In the genomic region with DNA sequence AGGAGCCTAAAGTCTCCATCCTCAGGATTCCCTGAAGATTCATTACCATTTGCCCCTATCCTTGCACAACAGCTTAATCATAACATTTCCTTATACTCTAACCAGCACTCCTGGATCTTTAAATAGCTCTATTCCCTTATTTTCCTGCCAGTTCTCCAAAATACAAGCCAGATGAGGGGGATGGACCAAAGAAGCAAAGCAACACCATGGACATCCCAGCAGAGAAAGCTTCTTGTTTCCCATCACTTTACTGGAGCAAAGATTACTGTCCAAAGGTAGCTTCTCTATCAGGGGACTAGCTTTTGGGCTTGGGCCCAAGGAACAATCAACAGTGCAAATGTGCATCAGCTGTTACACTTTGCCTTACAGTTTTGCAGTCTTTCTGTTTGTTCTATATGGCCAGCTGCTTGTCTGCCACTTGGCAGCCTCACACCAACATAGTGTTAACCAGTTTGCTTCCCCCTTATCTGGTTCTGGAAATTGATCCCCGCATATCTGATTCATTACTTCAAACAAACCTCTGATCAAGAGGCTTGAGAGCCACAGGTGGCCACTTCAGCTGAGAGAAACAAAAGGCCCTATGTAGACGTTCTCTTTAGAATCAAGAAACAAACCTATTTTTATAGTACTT, we compare ENCODE assay signal across 18 cellular contexts.
A peak's percentile ranks its signal among the peaks of the same experiment; 100 is the strongest.
DNase-seq lines count a peak whose midpoint lies in the region; ATAC-seq, FAIRE-seq and TF ChIP-seq lines count a peak whose summit lies in the region.
"Had no signal": no experiment of that assay in that cellular context is flagged by ENCODE, and none has a peak within 500 bp of the region (broad histone marks: within the 10 kb centered on the region; RNA-seq: fewer than 3 reads in every experiment).

No MANE protein-coding gene starts in this region.

- no peak for TF ChIP-seq CTCF in gastroesophageal sphincter (IDR thresholded peaks at IDR 0.05)

- H3K27me3 ChIP-seq in small intestine (ENCODE audit: control insufficient read depth in 2 of 2, insufficient read depth in 2 of 2, low read length in 2 of 2) (no peaks in the 10 kb centered on the region), gastroesophageal sphincter (no peaks in the 10 kb centered on the region)
- H3K27me3 ChIP-seq: BE2C had no signal

- DNase-seq in NCI-H748 (lab: John Stamatoyannopoulos, UW; ENCODE audit: unreplicated experiment) (peak; percentile 85), NCI-H748 treated with DMSO at 0.1 percent for 48 hours (lab: John Stamatoyannopoulos, UW) (no peak), NCI-H2029 (lab: John Stamatoyannopoulos, UW) (peak; percentile 11), fibroblast of gingiva (ENCODE audit: low read depth) (peak; percentile 37), small intestine (peak; percentile 25), D341Med (ENCODE audit: low spot score) (no peak)
- DNase-seq in activated T-cell treated with anti-CD3 and anti-CD28 coated beads, Interleukin-2, amount 50 U/mL, for 24 hours = no peak
- DNase-seq: BE2C; CD4-positive, CD25-positive, alpha-beta regulatory T cell; DMS79 treated with DMSO at 0.1 percent for 48 hours; NCI-H1092 treated with DMSO at 0.1 percent for 48 hours; NCI-H1694; NCI-H446 treated with DMSO at 0.1 percent for 48 hours; NCI-H69; SHP77 had no signal

- H3K27ac Mint-ChIP-seq in activated T-cell treated with anti-CD3 and anti-CD28 coated beads, Interleukin-2, amount 50 U/mL, for 24 hours = no peak overlapping the region
- H3K27ac Mint-ChIP-seq: CD4-positive, CD25-positive, alpha-beta regulatory T cell had no signal

- peaks cover 22% of the 10 kb centered on the region for H3K9me3 Mint-ChIP-seq in activated T-cell treated with anti-CD3 and anti-CD28 coated beads, Interleukin-2, amount 50 U/mL, for 24 hours

- H3K4me3 Mint-ChIP-seq in activated T-cell treated with anti-CD3 and anti-CD28 coated beads, Interleukin-2, amount 50 U/mL, for 24 hours = no peak overlapping the region
- H3K4me3 Mint-ChIP-seq: CD4-positive, CD25-positive, alpha-beta regulatory T cell had no signal

- FAIRE-seq in small intestine (lab: Jason Lieb, UNC) = no peak

- H3K36me3 ChIP-seq in small intestine (ENCODE audit: control insufficient read depth in 2 of 2, insufficient read depth in 2 of 2, low read length in 2 of 2) (no peaks in the 10 kb centered on the region), gastroesophageal sphincter (no peaks in the 10 kb centered on the region)
- H3K36me3 ChIP-seq: BE2C, HAP-1 had no signal

- H3K9me3 ChIP-seq in small intestine (ENCODE audit: control insufficient read depth, low read depth) (no peaks in the 10 kb centered on the region), gastroesophageal sphincter (no peaks in the 10 kb centered on the region)
- H3K9me3 ChIP-seq: BE2C, HAP-1 had no signal

- ATAC-seq in gastroesophageal sphincter = no peak

- H3K27me3 Mint-ChIP-seq in activated T-cell treated with anti-CD3 and anti-CD28 coated beads, Interleukin-2, amount 50 U/mL, for 24 hours = no peaks in the 10 kb centered on the region
- H3K27me3 Mint-ChIP-seq: CD4-positive, CD25-positive, alpha-beta regulatory T cell had no signal

- TF ChIP-seq POLR2A in gastroesophageal sphincter (IDR thresholded peaks at IDR 0.05) = no peak

- H3K4me1 ChIP-seq in small intestine (ENCODE audit: control insufficient read depth in 2 of 2, insufficient read depth in 1 of 2, low read depth in 1 of 2, low read length in 1 of 2) = no peaks in the 10 kb centered on the region
- no peaks in the 10 kb centered on the region for H3K4me1 ChIP-seq in gastroesophageal sphincter
- H3K4me1 ChIP-seq: BE2C, HAP-1 had no signal

- H3K36me3 Mint-ChIP-seq in activated T-cell treated with anti-CD3 and anti-CD28 coated beads, Interleukin-2, amount 50 U/mL, for 24 hours (ENCODE audit: low read depth) = no peaks in the 10 kb centered on the region
- H3K36me3 Mint-ChIP-seq: CD4-positive, CD25-positive, alpha-beta regulatory T cell had no signal

- no peaks in the 10 kb centered on the region for H3K4me1 Mint-ChIP-seq in activated T-cell treated with anti-CD3 and anti-CD28 coated beads, Interleukin-2, amount 50 U/mL, for 24 hours (ENCODE audit: low read depth)
- H3K4me1 Mint-ChIP-seq: CD4-positive, CD25-positive, alpha-beta regulatory T cell had no signal

- no peak overlapping the region for H3K4me3 ChIP-seq in small intestine (ENCODE audit: low read depth in 1 of 2, low read length in 2 of 2)
- no peak overlapping the region for H3K4me3 ChIP-seq in gastroesophageal sphincter
- H3K4me3 ChIP-seq: HAP-1, SK-N-MC had no signal

- no peak overlapping the region for H3K27ac ChIP-seq in small intestine (ENCODE audit: low read depth in 1 of 2, low read length in 1 of 2)
- no peak overlapping the region for H3K27ac ChIP-seq in gastroesophageal sphincter
- H3K27ac ChIP-seq: SK-N-MC had no signal

- 12 to 28% (median 13%) methylated on average over 2 of the region's 2 CpGs for WGBS in small intestine, 3 donors
- 15 to 33% methylated on average over 2 of the region's 2 CpGs for WGBS in gastroesophageal sphincter (ENCODE audit: low coverage in 1 of 2), 2 donors

- no peak for TF ChIP-seq EP300 in gastroesophageal sphincter (IDR thresholded peaks at IDR 0.05)

Comparison
In these comparisons a context has a peak if more than half of its experiments do, and no peak if none do; other contexts are left out.
1. DNase-seq: peak in NCI-H748 (single experiment), NCI-H2029 (single experiment), fibroblast of gingiva (single experiment) and small intestine (single experiment); none in NCI-H748 treated with DMSO at 0.1 percent for 48 hours (single experiment), activated T-cell treated with anti-CD3 and anti-CD28 coated beads, Interleukin-2, amount 50 U/mL, for 24 hours (single experiment) and D341Med (single experiment).